ENCODE assay signal across 1 cellular context in genomic region chr10:73874267-73875138, GRCh38.
TF ChIP-seq lines count a peak whose summit lies in the region.

CAMK2G (minus strand) TSS chr10:73874555; CDS start chr10:73874461, 94 bp downstream.

TF ChIP-seq in K562, 482 proteins besides CTCF, POLR2A, EP300 and RAD21 (continued from another document and continues in another):
- 0 out of 2 replicates have a peak, but pooled peaks have one; percentile 48 for TF ChIP-seq HMGXB4 (CRISPR knock-in tag; IDR thresholded peaks at IDR 0.05)
- TF ChIP-seq ZNF12 (CRISPR knock-in tag; IDR thresholded peaks at IDR 0.05): no peak; the same call in 1 of the 2 replicates
- no peak for TF ChIP-seq GATAD2A (IDR thresholded peaks at IDR 0.05)
- TF ChIP-seq GABPB1 (CRISPR knock-in tag; IDR thresholded peaks at IDR 0.05): peak; percentile 64
- TF ChIP-seq PHF20 (IDR thresholded peaks at IDR 0.05; ENCODE audit: partially characterized antibody): peak; percentile 25
- 0 out of 2 replicates have a peak, but pooled peaks have one; percentile 35 for TF ChIP-seq JUND (IDR thresholded peaks at IDR 0.05; ENCODE audit: borderline replicate concordance, low read depth, low read length)
- TF ChIP-seq JUND (tag; IDR thresholded peaks at IDR 0.05; ENCODE audit: borderline replicate concordance, low read depth, low read length): no peak
- TF ChIP-seq RBM17 (IDR thresholded peaks at IDR 0.05; ENCODE audit: borderline replicate concordance, low read depth, low read length): no peak
- TF ChIP-seq ZNF232 (CRISPR knock-in tag; IDR thresholded peaks at IDR 0.05): no peak
- TF ChIP-seq, protein P1, sequence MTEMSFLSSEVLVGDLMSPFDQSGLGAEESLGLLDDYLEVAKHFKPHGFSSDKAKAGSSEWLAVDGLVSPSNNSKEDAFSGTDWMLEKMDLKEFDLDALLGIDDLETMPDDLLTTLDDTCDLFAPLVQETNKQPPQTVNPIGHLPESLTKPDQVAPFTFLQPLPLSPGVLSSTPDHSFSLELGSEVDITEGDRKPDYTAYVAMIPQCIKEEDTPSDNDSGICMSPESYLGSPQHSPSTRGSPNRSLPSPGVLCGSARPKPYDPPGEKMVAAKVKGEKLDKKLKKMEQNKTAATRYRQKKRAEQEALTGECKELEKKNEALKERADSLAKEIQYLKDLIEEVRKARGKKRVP (CRISPR knock-in tag; IDR thresholded peaks at IDR 0.05): no peak
- 0 out of 6 replicates have a peak, but pooled peaks of 1 of the 3 experiments have one; percentile 22 for TF ChIP-seq ZBTB11 (CRISPR knock-in tag; IDR thresholded peaks at IDR 0.05)
- TF ChIP-seq TCFL5 (CRISPR knock-in tag; conservative IDR thresholded peaks at IDR 0.05): no peak
- TF ChIP-seq E2F6 (IDR thresholded peaks at IDR 0.05; ENCODE audit: borderline replicate concordance in 1 of 2, extremely low read depth in 1 of 2, insufficient read depth in 1 of 2, insufficient read length in 1 of 2, low read depth in 1 of 2, low read length in 1 of 2, poor library complexity in 1 of 2, severe bottlenecking in 1 of 2): peak; percentile 82 to 94
- TF ChIP-seq CEBPZ (IDR thresholded peaks at IDR 0.05; ENCODE audit: borderline replicate concordance, low read depth, low read length): no peak
- 0 out of 2 replicates have a peak, but pooled peaks have one; percentile 50 for TF ChIP-seq NR4A1 (CRISPR knock-in tag; IDR thresholded peaks at IDR 0.05)
- no peak for TF ChIP-seq NR4A1 (tag; IDR thresholded peaks at IDR 0.05)
- peak; percentile 47; the same call in 1 of the 2 replicates for TF ChIP-seq CTBP1 (IDR thresholded peaks at IDR 0.05; ENCODE audit: borderline replicate concordance)
- peak; percentile 67 for TF ChIP-seq L3MBTL2 (IDR thresholded peaks at IDR 0.05)
- 0 out of 2 replicates have a peak, but pooled peaks have one; percentile 21 for TF ChIP-seq HBP1 (CRISPR knock-in tag; IDR thresholded peaks at IDR 0.05)
- no peak for TF ChIP-seq ZNF436 (CRISPR knock-in tag; IDR thresholded peaks at IDR 0.05)
- peak; percentile 78 for TF ChIP-seq SUPT5H (IDR thresholded peaks at IDR 0.05)
- no peak for TF ChIP-seq CREB5 (CRISPR knock-in tag; IDR thresholded peaks at IDR 0.05)
- no peak for TF ChIP-seq ZNF134 (CRISPR knock-in tag; conservative IDR thresholded peaks at IDR 0.05)
- TF ChIP-seq, protein P2, sequence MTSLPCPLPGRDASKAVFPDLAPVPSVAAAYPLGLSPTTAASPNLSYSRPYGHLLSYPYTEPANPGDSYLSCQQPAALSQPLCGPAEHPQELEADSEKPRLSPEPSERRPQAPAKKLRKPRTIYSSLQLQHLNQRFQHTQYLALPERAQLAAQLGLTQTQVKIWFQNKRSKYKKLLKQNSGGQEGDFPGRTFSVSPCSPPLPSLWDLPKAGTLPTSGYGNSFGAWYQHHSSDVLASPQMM (CRISPR knock-in tag; IDR thresholded peaks at IDR 0.05): no peak
- TF ChIP-seq NCOA2 (IDR thresholded peaks at IDR 0.05; ENCODE audit: partially characterized antibody in 2 of 2): no peak
- no peak for TF ChIP-seq ILK (tag; IDR thresholded peaks at IDR 0.05; ENCODE audit: borderline replicate concordance, low read depth)
- TF ChIP-seq ELF2 (CRISPR knock-in tag; IDR thresholded peaks at IDR 0.05): no peak
- TF ChIP-seq MCM3 (IDR thresholded peaks at IDR 0.05): no peak
- no peak for TF ChIP-seq ZBTB5 (IDR thresholded peaks at IDR 0.05)
- no peak for TF ChIP-seq KLF10 (CRISPR knock-in tag; IDR thresholded peaks at IDR 0.05)
- TF ChIP-seq ZNF717 (CRISPR knock-in tag; IDR thresholded peaks at IDR 0.05): no peak
- no peak for TF ChIP-seq ZKSCAN3 (CRISPR knock-in tag; IDR thresholded peaks at IDR 0.05)
- no peak for TF ChIP-seq GTF2B (IDR thresholded peaks at IDR 0.05; ENCODE audit: extremely low read depth, insufficient read length)
- no peak for TF ChIP-seq MCM5 (IDR thresholded peaks at IDR 0.05; ENCODE audit: low read depth)
- TF ChIP-seq MXI1 (IDR thresholded peaks at IDR 0.05; ENCODE audit: low read depth, low read length): no peak
- peak; percentile 61; the same call in 1 of the 2 replicates for TF ChIP-seq ZBTB7A (IDR thresholded peaks at IDR 0.05; ENCODE audit: borderline replicate concordance, control insufficient read depth, low read depth, low read length)
- peak; percentile 94 for TF ChIP-seq CHD2 (IDR thresholded peaks at IDR 0.05; ENCODE audit: low read depth, low read length)
- TF ChIP-seq, protein P3, sequence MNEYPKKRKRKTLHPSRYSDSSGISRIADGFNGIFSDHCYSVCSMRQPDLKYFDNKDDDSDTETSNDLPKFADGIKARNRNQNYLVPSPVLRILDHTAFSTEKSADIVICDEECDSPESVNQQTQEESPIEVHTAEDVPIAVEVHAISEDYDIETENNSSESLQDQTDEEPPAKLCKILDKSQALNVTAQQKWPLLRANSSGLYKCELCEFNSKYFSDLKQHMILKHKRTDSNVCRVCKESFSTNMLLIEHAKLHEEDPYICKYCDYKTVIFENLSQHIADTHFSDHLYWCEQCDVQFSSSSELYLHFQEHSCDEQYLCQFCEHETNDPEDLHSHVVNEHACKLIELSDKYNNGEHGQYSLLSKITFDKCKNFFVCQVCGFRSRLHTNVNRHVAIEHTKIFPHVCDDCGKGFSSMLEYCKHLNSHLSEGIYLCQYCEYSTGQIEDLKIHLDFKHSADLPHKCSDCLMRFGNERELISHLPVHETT (CRISPR knock-in tag; conservative IDR thresholded peaks at IDR 0.05 in 1 of 2, IDR thresholded peaks at IDR 0.05 in 1 of 2): peak in 1 of 2 experiments; percentile 84; a peak in 2 of 4 replicates
- TF ChIP-seq MIER1 (IDR thresholded peaks at IDR 0.05; ENCODE audit: low read depth): no peak
- 0 out of 2 replicates have a peak, but pooled peaks have one; percentile 7 for TF ChIP-seq EGR1 (conservative IDR thresholded peaks at IDR 0.05)
- TF ChIP-seq ZFP1 (CRISPR knock-in tag; IDR thresholded peaks at IDR 0.05): no peak
- TF ChIP-seq RBBP5 (IDR thresholded peaks at IDR 0.05; ENCODE audit: borderline replicate concordance, insufficient read depth, low read length, poor library complexity, severe bottlenecking): peak; percentile 92
- TF ChIP-seq PRMT5 (CRISPR knock-in tag; IDR thresholded peaks at IDR 0.05): no peak
